ENCODE assay signal across 17 cellular contexts in genomic region chr13:70235565-70235964, GRCh38.
"Had no signal": no experiment of that assay in that cellular context is flagged by ENCODE, and none has a peak within 500 bp of the region (broad histone marks: within the 10 kb centered on the region; RNA-seq: fewer than 3 reads in every experiment).

No MANE protein-coding gene starts in this region.

- ATAC-seq: stimulated activated effector memory CD8-positive, alpha-beta T cell treated with anti-CD3 and anti-CD28 coated beads, Interleukin-12 subunit alpha, Interleukin-12 subunit beta, amount 100 ng/mL, for 72 hours; stimulated activated memory B cell treated with anti-CD40 and anti-IgM and Interleukin-4, amounts not matched to agents 10 μg/mL and 1 μg/mL and 100 μg/mL, for 72 hours; stimulated activated naive B cell treated with anti-CD40 and anti-IgM and Interleukin-4, amounts not matched to agents 10 μg/mL and 1 μg/mL and 100 μg/mL, for 72 hours; stimulated activated naive CD8-positive, alpha-beta T cell treated with anti-CD3 and anti-CD28 coated beads, Interleukin-15, amount 100 ng/mL, for 72 hours; stimulated activated naive CD8-positive, alpha-beta T cell treated with anti-CD3 and anti-CD28 coated beads, Interleukin-15, Interleukin-2, amounts not matched to agents 100 U/mL and 50 U/mL, for 24 hours; upper lobe of right lung had no signal

- H3K4me3 ChIP-seq: stomach, suprapubic skin, testis, thoracic aorta, thyroid gland, tibial artery, tibial nerve, transverse colon, upper lobe of left lung, upper lobe of right lung, uterus, vagina had no signal

- H3K36me3 ChIP-seq: stomach, suprapubic skin, thoracic aorta, thyroid gland, tibial artery, tibial nerve, transverse colon, upper lobe of left lung, upper lobe of right lung, uterus, vagina had no signal

- H3K27ac ChIP-seq: stomach, suprapubic skin, testis, thoracic aorta, thyroid gland, tibial artery, tibial nerve, transverse colon, upper lobe of left lung, upper lobe of right lung, uterus, vagina had no signal

- H3K27me3 ChIP-seq: stomach, suprapubic skin, testis, thyroid gland, tibial artery, tibial nerve, transverse colon, upper lobe of left lung, upper lobe of right lung, uterus, vagina had no signal

- H3K9me3 ChIP-seq: testis, thoracic aorta, thyroid gland, transverse colon, upper lobe of left lung, upper lobe of right lung, uterus, vagina had no signal
